ENCODE assay signal across 9 cellular contexts in genomic region chr7:157228864-157229422, GRCh38.
A peak's percentile ranks its signal among the peaks of the same experiment; 100 is the strongest.
DNase-seq lines count a peak whose midpoint lies in the region; ATAC-seq and TF ChIP-seq lines count a peak whose summit lies in the region.
"Had no signal": no experiment of that assay in that cellular context is flagged by ENCODE, and none has a peak within 500 bp of the region (broad histone marks: within the 10 kb centered on the region; RNA-seq: fewer than 3 reads in every experiment).

No MANE protein-coding gene starts in this region.

- H3K36me3 ChIP-seq in thoracic aorta = peaks cover 12% of the 10 kb centered on the region

- DNase-seq in AG08395 (ENCODE audit: low spot score) = peak; percentile 27
- DNase-seq in GM04504 (ENCODE audit: low read depth) = peak; percentile 10
- no peak for DNase-seq in RWPE1 (ENCODE audit: low spot score)
- no peak for DNase-seq in thoracic aorta (ENCODE audit: low spot score)
- DNase-seq in NCI-H146 treated with DMSO at 0.1 percent for 48 hours (lab: John Stamatoyannopoulos, UW; ENCODE audit: unreplicated experiment) = no peak

- POLR2A ChIA-PET in RWPE1 (lab: Yijun Ruan, JAX; ENCODE audit: low non-redundant PET) = no interaction called here

- H3K27me3 ChIP-seq in thoracic aorta (replicated peaks; ENCODE audit: insufficient read depth) = no peaks in the 10 kb centered on the region

- CTCF ChIA-PET in RWPE1 (lab: Yijun Ruan, JAX) = no interaction called here

- peak; percentile 43 for TF ChIP-seq CTCF in RWPE1 (conservative IDR thresholded peaks at IDR 0.05; ENCODE audit: low read depth)
- peak; percentile 9 for TF ChIP-seq CTCF in thoracic aorta (IDR thresholded peaks at IDR 0.05)

- no peaks in the 10 kb centered on the region for H3K9me3 ChIP-seq in thoracic aorta

- H3K27ac ChIP-seq in RWPE1 = no peak overlapping the region
- no peak overlapping the region for H3K27ac ChIP-seq in thoracic aorta
- H3K27ac ChIP-seq: epithelial cell of prostate had no signal

- ATAC-seq in esophagus mucosa (peak; percentile 66), thoracic aorta (ENCODE audit: insufficient number of reproducible peaks, low FRiP score, low read depth) (no peak), GM18870 (IDR thresholded peaks at IDR 0.05; ENCODE audit: unreplicated experiment) (no peak), GM21528 (IDR thresholded peaks at IDR 0.05; ENCODE audit: low FRiP score, unreplicated experiment) (no peak)

- no peaks in the 10 kb centered on the region for H3K4me1 ChIP-seq in thoracic aorta (ENCODE audit: control insufficient read depth in 1 of 2, low read depth in 2 of 2)

- H3K4me3 ChIP-seq in thoracic aorta = no peak overlapping the region

Comparison
In these comparisons a context has a peak if more than half of its experiments do, and no peak if none do; other contexts are left out.
1. DNase-seq: peak in AG08395 (single experiment) and GM04504 (single experiment); none in RWPE1 (single experiment), thoracic aorta (single experiment) and NCI-H146 treated with DMSO at 0.1 percent for 48 hours (single experiment).